In the genomic region with DNA sequence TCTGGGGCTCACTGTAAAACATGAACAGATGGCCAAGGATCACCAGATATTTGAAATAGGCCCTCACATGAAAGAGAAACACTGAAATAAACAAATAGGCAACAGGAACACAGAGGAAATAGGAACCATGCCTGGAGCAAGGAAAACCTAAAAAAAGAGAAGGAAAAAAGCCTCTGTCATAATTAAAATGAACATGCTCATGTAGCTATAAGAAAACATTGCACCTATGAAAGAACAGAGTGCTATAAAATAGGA, we compare ENCODE assay signal across 21 cellular contexts.
"Had no signal": no experiment of that assay in that cellular context is flagged by ENCODE, and none has a peak within 500 bp of the region (broad histone marks: within the 10 kb centered on the region; RNA-seq: fewer than 3 reads in every experiment).

No MANE protein-coding gene starts in this region.

- H3K9me3 Mint-ChIP-seq: activated CD4-positive, alpha-beta memory T cell treated with anti-CD3 and anti-CD28 coated beads for 36 hours; activated CD4-positive, alpha-beta T cell treated with anti-CD3 and anti-CD28 coated beads, Interleukin-2, amount 10 ng/mL, durations not matched to agents 24 days and 14 days; activated naive CD4-positive, alpha-beta T cell treated with anti-CD3 and anti-CD28 coated beads, Interleukin-2, amount 50 U/mL, for 72 hours; activated T-cell treated with anti-CD3 and anti-CD28 coated beads, Interleukin-2, amount 50 U/mL, for 24 hours; activated T-helper 17 cell treated with anti-CD3 and anti-CD28 coated beads, Interleukin-2, amount 50 U/mL, for 72 hours; natural killer cell; neural progenitor cell; stimulated activated memory B cell treated with anti-CD40 and anti-IgM and Interleukin-4, amounts not matched to agents 10 μg/mL and 1 μg/mL and 100 μg/mL, for 72 hours; T-helper 2 cell treated with Interferon-gamma antibody and Interleukin-4, amounts not matched to agents 5 μg/mL and 100 μg/mL, for 36 hours had no signal

- DNase-seq: activated CD4-positive, alpha-beta memory T cell treated with anti-CD3 and anti-CD28 coated beads for 36 hours; activated CD4-positive, alpha-beta T cell treated with anti-CD3 and anti-CD28 coated beads, Interleukin-2, amount 10 ng/mL, durations not matched to agents 24 days and 14 days; activated CD8-positive, alpha-beta memory T cell treated with anti-CD3 and anti-CD28 coated beads, Interleukin-2, amount 50 U/mL, for 4 hours; activated gamma-delta T cell treated with Interleukin-2 at 50 U/mL for 16 hours; activated T-cell treated with anti-CD3 and anti-CD28 coated beads, Interleukin-2, amount 50 U/mL, for 24 hours; central memory CD4-positive, alpha-beta T cell; effector CD8-positive, alpha-beta T cell; left ventricle myocardium inferior; natural killer cell; occipital lobe; psoas muscle; stimulated activated CD4-positive, alpha-beta T cell treated with anti-CD3 and anti-CD28 coated beads, Interleukin-1b, Interleukin-23, amount 100 ng/mL, for 48 hours; stimulated activated CD4-positive, alpha-beta T cell treated with anti-CD3 and anti-CD28 coated beads, Interleukin-4, amount 100 ng/mL, for 4 hours; stimulated activated CD8-positive, alpha-beta memory T cell treated with anti-CD3 and anti-CD28 coated beads, Interleukin-4, amount 100 ng/mL, for 48 hours; T-helper 1 cell had no signal

- H3K36me3 Mint-ChIP-seq: activated CD4-positive, alpha-beta memory T cell treated with anti-CD3 and anti-CD28 coated beads for 36 hours; activated naive CD4-positive, alpha-beta T cell treated with anti-CD3 and anti-CD28 coated beads, Interleukin-2, amount 50 U/mL, for 72 hours; natural killer cell; neural progenitor cell; stimulated activated memory B cell treated with anti-CD40 and anti-IgM and Interleukin-4, amounts not matched to agents 10 μg/mL and 1 μg/mL and 100 μg/mL, for 72 hours had no signal

- ATAC-seq: activated CD4-positive, CD25-positive, alpha-beta regulatory T cell treated with anti-CD3 and anti-CD28 coated beads, Interleukin-2, amount 50 U/mL, for 24 hours; activated naive CD4-positive, alpha-beta T cell treated with anti-CD3 and anti-CD28 coated beads, Interleukin-2, amount 50 U/mL, for 72 hours; activated T-helper 17 cell treated with anti-CD3 and anti-CD28 coated beads, Interleukin-2, amount 50 U/mL, for 72 hours; natural killer cell; psoas muscle; stimulated activated memory B cell treated with anti-CD40 and anti-IgM and Interleukin-4, amounts not matched to agents 10 μg/mL and 1 μg/mL and 100 μg/mL, for 72 hours had no signal

- H3K27ac Mint-ChIP-seq: activated CD4-positive, alpha-beta memory T cell treated with anti-CD3 and anti-CD28 coated beads for 36 hours; activated CD4-positive, alpha-beta T cell treated with anti-CD3 and anti-CD28 coated beads, Interleukin-2, amount 10 ng/mL, durations not matched to agents 24 days and 14 days; activated naive CD4-positive, alpha-beta T cell treated with anti-CD3 and anti-CD28 coated beads, Interleukin-2, amount 50 U/mL, for 72 hours; activated T-cell treated with anti-CD3 and anti-CD28 coated beads, Interleukin-2, amount 50 U/mL, for 24 hours; activated T-helper 17 cell treated with anti-CD3 and anti-CD28 coated beads, Interleukin-2, amount 50 U/mL, for 72 hours; natural killer cell; neural progenitor cell; stimulated activated memory B cell treated with anti-CD40 and anti-IgM and Interleukin-4, amounts not matched to agents 10 μg/mL and 1 μg/mL and 100 μg/mL, for 72 hours; T-helper 2 cell treated with Interferon-gamma antibody and Interleukin-4, amounts not matched to agents 5 μg/mL and 100 μg/mL, for 36 hours had no signal

- H3K4me1 Mint-ChIP-seq: activated CD4-positive, alpha-beta T cell treated with anti-CD3 and anti-CD28 coated beads, Interleukin-2, amount 10 ng/mL, durations not matched to agents 24 days and 14 days; activated T-helper 17 cell treated with anti-CD3 and anti-CD28 coated beads, Interleukin-2, amount 50 U/mL, for 72 hours; natural killer cell; stimulated activated memory B cell treated with anti-CD40 and anti-IgM and Interleukin-4, amounts not matched to agents 10 μg/mL and 1 μg/mL and 100 μg/mL, for 72 hours had no signal

- H3K4me3 Mint-ChIP-seq: activated CD4-positive, alpha-beta memory T cell treated with anti-CD3 and anti-CD28 coated beads for 36 hours; activated CD4-positive, alpha-beta T cell treated with anti-CD3 and anti-CD28 coated beads, Interleukin-2, amount 10 ng/mL, durations not matched to agents 24 days and 14 days; activated T-cell treated with anti-CD3 and anti-CD28 coated beads, Interleukin-2, amount 50 U/mL, for 24 hours; activated T-helper 17 cell treated with anti-CD3 and anti-CD28 coated beads, Interleukin-2, amount 50 U/mL, for 72 hours; natural killer cell; neural progenitor cell; stimulated activated memory B cell treated with anti-CD40 and anti-IgM and Interleukin-4, amounts not matched to agents 10 μg/mL and 1 μg/mL and 100 μg/mL, for 72 hours; T-helper 2 cell treated with Interferon-gamma antibody and Interleukin-4, amounts not matched to agents 5 μg/mL and 100 μg/mL, for 36 hours had no signal
